ENCODE assay signal across 22 cellular contexts in genomic region chr7:69698109-69698840, GRCh38.
DNase-seq lines count a peak whose midpoint lies in the region; ATAC-seq, FAIRE-seq and TF ChIP-seq lines count a peak whose summit lies in the region.
"Had no signal": no experiment of that assay in that cellular context is flagged by ENCODE, and none has a peak within 500 bp of the region (broad histone marks: within the 10 kb centered on the region; RNA-seq: fewer than 3 reads in every experiment).

No MANE protein-coding gene starts in this region.

- H3K9ac ChIP-seq in endodermal cell (ENCODE audit: extremely low read depth, low read length, poor library complexity, severe bottlenecking) (no peak overlapping the region), neural progenitor cell (no peak overlapping the region)

- 88 to 100% methylated on average over 1 to 5 of the region's 5 CpGs for WGBS in endodermal cell (ENCODE audit: insufficient coverage in 1 of 2, insufficient read length in 1 of 2), 2 experiments
- WGBS in aorta, 2 donors = 91 to 92% methylated on average over 5 of the region's 5 CpGs

- intact Hi-C loops in aorta (cut with DNase I) = no loop called here

- H3K9me3 Mint-ChIP-seq in endodermal cell (no peaks in the 10 kb centered on the region), immature natural killer cell (no peaks in the 10 kb centered on the region), neural progenitor cell (peaks cover 4% of the 10 kb centered on the region)
- H3K9me3 Mint-ChIP-seq: CD14-positive monocyte, GM23338, T-cell had no signal

- H3K27me3 Mint-ChIP-seq in endodermal cell (ENCODE audit: insufficient read depth) = no peaks in the 10 kb centered on the region
- peaks cover 0 to 2% (median 0%) of the 10 kb centered on the region in 3 donors for H3K27me3 Mint-ChIP-seq in immature natural killer cell (ENCODE audit: low read depth in 3 of 3)
- H3K27me3 Mint-ChIP-seq in neural progenitor cell (ENCODE audit: insufficient read depth, low read depth) = no peaks in the 10 kb centered on the region

- peaks cover 66% of the 10 kb centered on the region for H3K4me1 Mint-ChIP-seq in endodermal cell
- peaks cover 32 to 57% of the 10 kb centered on the region in 2 donors for H3K4me1 Mint-ChIP-seq in immature natural killer cell
- H3K4me1 Mint-ChIP-seq in neural progenitor cell = peaks cover 25% of the 10 kb centered on the region

- H3K36me3 ChIP-seq in endodermal cell (ENCODE audit: control insufficient read depth, insufficient read depth, low read length) (no peaks in the 10 kb centered on the region), aorta (ENCODE audit: control insufficient read depth in 1 of 2, insufficient read depth in 2 of 2, low read length in 1 of 2) (no peaks in the 10 kb centered on the region), neural progenitor cell (no peaks in the 10 kb centered on the region)
- H3K36me3 ChIP-seq: Peyer's patch had no signal

- H4K20me1 ChIP-seq in neural progenitor cell (ENCODE audit: low read depth) = peaks cover 11% of the 10 kb centered on the region

- H3K36me3 Mint-ChIP-seq in endodermal cell (ENCODE audit: low read depth) (no peaks in the 10 kb centered on the region), immature natural killer cell (no peaks in the 10 kb centered on the region), neural progenitor cell (peaks cover 2% of the 10 kb centered on the region)
- H3K36me3 Mint-ChIP-seq: CD14-positive monocyte, T-cell had no signal

- no peaks in the 10 kb centered on the region for H3F3A ChIP-seq in neural progenitor cell (ENCODE audit: low read depth)

- no peaks in the 10 kb centered on the region for H3K79me2 ChIP-seq in neural progenitor cell (ENCODE audit: low read depth)

- ATAC-seq in HG02885 (IDR thresholded peaks at IDR 0.05; ENCODE audit: poor library complexity, unreplicated experiment) (no peak), aorta (ENCODE audit: low FRiP score) (no peak)
- ATAC-seq: GM23338, Right ventricle myocardium inferior, T-cell had no signal

- H3K4me2 ChIP-seq in neural progenitor cell = no peak overlapping the region
- H3K4me2 ChIP-seq: GM23338 had no signal

- H3K4me3 Mint-ChIP-seq in endodermal cell (no peak overlapping the region), immature natural killer cell (no peak overlapping the region), neural progenitor cell (no peak overlapping the region)
- H3K4me3 Mint-ChIP-seq: CD14-positive monocyte, GM23338, T-cell had no signal

- TF ChIP-seq CTCF in AG10803 (conservative IDR thresholded peaks at IDR 0.05; ENCODE audit: low read length) (no peak), endodermal cell (conservative IDR thresholded peaks at IDR 0.05) (no peak), neural progenitor cell (IDR thresholded peaks at IDR 0.05) (no peak)

- H3K27ac Mint-ChIP-seq in endodermal cell = no peak overlapping the region
- H3K27ac Mint-ChIP-seq in immature natural killer cell = peak overlapping the region in 1 of 6 donors; percentile 15
- no peak overlapping the region for H3K27ac Mint-ChIP-seq in neural progenitor cell
- H3K27ac Mint-ChIP-seq: CD14-positive monocyte, GM23338, T-cell had no signal

- H3K4me3 ChIP-seq in AG10803 (ENCODE audit: low read length) = no peak overlapping the region
- H3K4me3 ChIP-seq in endodermal cell (ENCODE audit: low read length) = peak overlapping the region; percentile 31
- H3K4me3 ChIP-seq in aorta (ENCODE audit: low read length in 2 of 2) = no peak overlapping the region
- H3K4me3 ChIP-seq in neural progenitor cell = no peak overlapping the region
- H3K4me3 ChIP-seq: GM23338, Peyer's patch had no signal

- H3K4me1 ChIP-seq in endodermal cell (ENCODE audit: control insufficient read depth, insufficient read depth, low read length) (peaks cover 38% of the 10 kb centered on the region), aorta (ENCODE audit: control insufficient read depth in 1 of 2, insufficient read depth in 2 of 2, low read length in 2 of 2) (no peaks in the 10 kb centered on the region), neural progenitor cell (peaks cover 15% of the 10 kb centered on the region)
- H3K4me1 ChIP-seq: Peyer's patch had no signal

- TF ChIP-seq POLR2A in GM12891 (IDR thresholded peaks at IDR 0.05; ENCODE audit: low read depth, low read length) = no peak

- H3K9me3 ChIP-seq in endodermal cell (ENCODE audit: control insufficient read depth, low read length) (no peaks in the 10 kb centered on the region), aorta (ENCODE audit: control insufficient read depth, low read length) (no peaks in the 10 kb centered on the region), neural progenitor cell (ENCODE audit: low read depth) (no peaks in the 10 kb centered on the region)
- H3K9me3 ChIP-seq: Peyer's patch had no signal

- peak; percentile 50 for DNase-seq in AG10803 (ENCODE audit: low read depth)
- no peak for DNase-seq in GM12891 (ENCODE audit: insufficient read length, low spot score)
- peak; percentile 10 for DNase-seq in NCI-H146 treated with DMSO at 0.1 percent for 48 hours (lab: John Stamatoyannopoulos, UW; ENCODE audit: unreplicated experiment)
- DNase-seq in endodermal cell = no peak
- DNase-seq in aorta = no peak
- no peak for DNase-seq in immature natural killer cell
- no peak for DNase-seq in neural progenitor cell (ENCODE audit: low spot score)
- DNase-seq: DMS79 treated with DMSO at 0.1 percent for 48 hours, HCEC 1CT, Kasumi-1, MM.1S, NCI-H1092 treated with DMSO at 0.1 percent for 48 hours, NCI-H1694 treated with DMSO at 0.1 percent for 48 hours, NCI-H2107, NCI-H226, NCI-H524, Peyer's patch, T-cell had no signal

- no peak overlapping the region for H2AFZ ChIP-seq in neural progenitor cell (replicated peaks)
- H2AFZ ChIP-seq: GM23338 had no signal

- peak; percentile 79 for FAIRE-seq in GM12891 (lab: Jason Lieb, UNC)

- H3K27me3 ChIP-seq in endodermal cell (ENCODE audit: control insufficient read depth, insufficient read depth, low read length, poor library complexity, severe bottlenecking) (no peaks in the 10 kb centered on the region), aorta (ENCODE audit: control insufficient read depth in 1 of 2, insufficient read depth in 2 of 2, low read length in 1 of 2) (peaks cover 0 to 3% of the 10 kb centered on the region in 2 donors), neural progenitor cell (no peaks in the 10 kb centered on the region)
- H3K27me3 ChIP-seq: Peyer's patch had no signal

- H3K27ac ChIP-seq in endodermal cell (ENCODE audit: low read depth, low read length) (no peak overlapping the region), aorta (ENCODE audit: low read depth in 1 of 2, low read length in 2 of 2) (no peak overlapping the region), neural progenitor cell (no peak overlapping the region)
- H3K27ac ChIP-seq: Peyer's patch had no signal

TF ChIP-seq in GM12891, 5 proteins besides CTCF, POLR2A, EP300 and RAD21:
- TF ChIP-seq POU2F2 (IDR thresholded peaks at IDR 0.05; ENCODE audit: low read depth, low read length) = no peak
- TF ChIP-seq POLR2AphosphoS5 (IDR thresholded peaks at IDR 0.05; ENCODE audit: low read depth, low read length) = no peak
- no peak for TF ChIP-seq SPI1 (IDR thresholded peaks at IDR 0.05; ENCODE audit: low read depth, low read length)
- no peak for TF ChIP-seq PAX5 (IDR thresholded peaks at IDR 0.05; ENCODE audit: insufficient read depth, low read length, severe bottlenecking)
- TF ChIP-seq TAF1 (IDR thresholded peaks at IDR 0.05; ENCODE audit: low read depth, low read length) = no peak

Comparison
In these comparisons a context has a peak if more than half of its experiments do, and no peak if none do; other contexts are left out.
1. DNase-seq: peak in AG10803 (single experiment) and NCI-H146 treated with DMSO at 0.1 percent for 48 hours (single experiment); none in GM12891 (single experiment), endodermal cell (single experiment), aorta (0 of 2), immature natural killer cell (0 of 3) and neural progenitor cell (single experiment).